In genomic region chr14:100078997-100079561, GRCh38 we compare ENCODE assay signal across 9 cellular contexts. TPM values are rescaled to one million over a fixed set of nuclear protein-coding genes. Genes with fewer than 3 reads are reported as not detected.
A peak's percentile ranks its signal among the peaks of the same experiment; 100 is the strongest.
DNase-seq lines count a peak whose midpoint lies in the region; ATAC-seq and TF ChIP-seq lines count a peak whose summit lies in the region.
"Had no signal": no experiment of that assay in that cellular context is flagged by ENCODE, and none has a peak within 500 bp of the region (broad histone marks: within the 10 kb centered on the region; RNA-seq: fewer than 3 reads in every experiment).

No MANE protein-coding gene starts in this region.

- no peaks in the 10 kb centered on the region for H3K36me3 ChIP-seq in adrenal gland (replicated peaks in 1 of 2)

- H3K27me3 ChIP-seq in adrenal gland: no peaks in the 10 kb centered on the region

- DNase-seq in GM10248 (ENCODE audit: extremely low spot score): peak; percentile 39
- DNase-seq in activated naive CD4-positive, alpha-beta T cell treated with anti-CD3 and anti-CD28 coated beads, Interleukin-2, amount 50 U/mL, for 72 hours (ENCODE audit: low spot score in 2 of 2): peak in 1 of 2 donors; percentile 62
- DNase-seq in left lobe of liver (ENCODE audit: low spot score): no peak
- DNase-seq in stimulated activated naive CD8-positive, alpha-beta T cell treated with anti-CD3 and anti-CD28 coated beads, Interleukin-15, Interleukin-2, amounts not matched to agents 100 U/mL and 50 U/mL, for 24 hours: peak; percentile 82
- DNase-seq in HPDE6-E6E7 (ENCODE audit: extremely low spot score): no peak
- DNase-seq in adrenal gland: no peak

- POLR2A ChIA-PET in GM10248 (lab: Yijun Ruan, JAX): interaction anchor here (0.5 kb wide), 1 partner anchor 342 kb away, joined by 3 read pairs; no protein-coding TSS in a partner anchor

- H3K36me3 Mint-ChIP-seq in activated naive CD4-positive, alpha-beta T cell treated with anti-CD3 and anti-CD28 coated beads, Interleukin-2, amount 50 U/mL, for 72 hours: peaks cover 32 to 56% of the 10 kb centered on the region in 2 donors

- peak; percentile 59 for ATAC-seq in HG03064 (IDR thresholded peaks at IDR 0.05; ENCODE audit: low read depth, unreplicated experiment)
- ATAC-seq in SK-N-SH treated with all-trans-retinoic acid at 6 μM for 48 hours: peak; percentile 81
- ATAC-seq in activated naive CD4-positive, alpha-beta T cell treated with anti-CD3 and anti-CD28 coated beads, Interleukin-2, amount 50 U/mL, for 72 hours: peak; percentile 50 to 80
- peak; percentile 22 for ATAC-seq in left lobe of liver
- peak; percentile 78 for ATAC-seq in stimulated activated naive CD8-positive, alpha-beta T cell treated with anti-CD3 and anti-CD28 coated beads, Interleukin-15, Interleukin-2, amounts not matched to agents 100 U/mL and 50 U/mL, for 24 hours

- TF ChIP-seq CTCF in GM10248 (IDR thresholded peaks at IDR 0.05; ENCODE audit: control extremely low read depth, extremely low read depth, low read depth, missing control alignments) (peak; percentile 2), adrenal gland (IDR thresholded peaks at IDR 0.05) (no peak)

- no peak overlapping the region for H3K27ac ChIP-seq in adrenal gland
- H3K27ac ChIP-seq: KMS-11 had no signal

- H3K9me3 Mint-ChIP-seq in activated naive CD4-positive, alpha-beta T cell treated with anti-CD3 and anti-CD28 coated beads, Interleukin-2, amount 50 U/mL, for 72 hours: no peaks in the 10 kb centered on the region

- H3K4me3 ChIP-seq in adrenal gland: no peak overlapping the region

- no peak for TF ChIP-seq POLR2A in adrenal gland (IDR thresholded peaks at IDR 0.05)

- no peaks in the 10 kb centered on the region for H3K9me3 ChIP-seq in adrenal gland (replicated peaks in 1 of 3)

- peaks cover 3 to 7% of the 10 kb centered on the region in 2 donors for H3K4me1 ChIP-seq in adrenal gland (replicated peaks in 1 of 2)

- 59 to 75% (median 66%) methylated on average over 5 to 8 of the region's 8 CpGs for WGBS in adrenal gland, 4 donors

- peak overlapping the region; percentile 92 to 99 for H3K27ac Mint-ChIP-seq in activated naive CD4-positive, alpha-beta T cell treated with anti-CD3 and anti-CD28 coated beads, Interleukin-2, amount 50 U/mL, for 72 hours

- intact Hi-C loops in adrenal gland (cut with DNase I): no loop called here

- CTCF ChIA-PET in GM10248 (lab: Yijun Ruan, JAX): interaction anchor here (0.9 to 23.2 kb wide), 12 partner anchors 9 to 114 kb away, joined by 3 to 336 read pairs (median 6); partner anchors contain the start of gene EVL

TF ChIP-seq in SK-N-SH treated with all-trans-retinoic acid at 6 μM for 48 hours, 23 proteins besides CTCF, POLR2A, EP300 and RAD21:
- no peak for TF ChIP-seq TOX (CRISPR knock-in tag; IDR thresholded peaks at IDR 0.05; ENCODE audit: borderline replicate concordance)
- no peak for TF ChIP-seq POU6F1 (CRISPR knock-in tag; IDR thresholded peaks at IDR 0.05; ENCODE audit: borderline replicate concordance, low read depth)
- no peak for TF ChIP-seq CSDC2 (CRISPR knock-in tag; IDR thresholded peaks at IDR 0.05)
- TF ChIP-seq TCF4 (CRISPR knock-in tag; IDR thresholded peaks at IDR 0.05; ENCODE audit: borderline replicate concordance): no peak
- no peak for TF ChIP-seq CSRNP3 (CRISPR knock-in tag; IDR thresholded peaks at IDR 0.05)
- TF ChIP-seq ZNF70 (CRISPR knock-in tag; IDR thresholded peaks at IDR 0.05): no peak
- TF ChIP-seq PPARA (CRISPR knock-in tag; IDR thresholded peaks at IDR 0.05; ENCODE audit: borderline replicate concordance): no peak
- no peak for TF ChIP-seq RARB (CRISPR knock-in tag; IDR thresholded peaks at IDR 0.05)
- TF ChIP-seq TSHZ2 (CRISPR knock-in tag; IDR thresholded peaks at IDR 0.05): no peak
- no peak for TF ChIP-seq CREB5 (CRISPR knock-in tag; IDR thresholded peaks at IDR 0.05; ENCODE audit: low read depth)
- no peak for TF ChIP-seq ESRRG (CRISPR knock-in tag; IDR thresholded peaks at IDR 0.05)
- no peak for TF ChIP-seq ZNF8 (CRISPR knock-in tag; IDR thresholded peaks at IDR 0.05)

RNA-seq across cellular contexts. Expression of gene EVL, which starts 13.9 kb away (rescaled TPM):
- 100 to 1,000 TPM; 342 to 426 TPM for total RNA-seq in activated naive CD4-positive, alpha-beta T cell treated with anti-CD3 and anti-CD28 coated beads, Interleukin-2, amount 50 U/mL, for 72 hours
- total RNA-seq in left lobe of liver (76.2 TPM), adrenal gland (10 to 100 TPM; 31.6 to 75.0 (median 46.8) TPM)
- 100 to 1,000 TPM in 2 of 3 donors, 10 to 100 TPM in 1; 28.3 to 209 (median 103) TPM for polyA plus RNA-seq in adrenal gland

Comparison
In these comparisons a context has a peak if more than half of its experiments do, and no peak if none do; other contexts are left out.
1. DNase-seq: peak in GM10248 (single experiment) and stimulated activated naive CD8-positive, alpha-beta T cell treated with anti-CD3 and anti-CD28 coated beads, Interleukin-15, Interleukin-2, amounts not matched to agents 100 U/mL and 50 U/mL, for 24 hours (single experiment); none in left lobe of liver (single experiment), HPDE6-E6E7 (single experiment) and adrenal gland (0 of 7).
2. ATAC-seq: peak in every context shown above with its lines; median percentile 81 in SK-N-SH treated with all-trans-retinoic acid at 6 μM for 48 hours; 78 in stimulated activated naive CD8-positive, alpha-beta T cell treated with anti-CD3 and anti-CD28 coated beads, Interleukin-15, Interleukin-2, amounts not matched to agents 100 U/mL and 50 U/mL, for 24 hours; 65 in activated naive CD4-positive, alpha-beta T cell treated with anti-CD3 and anti-CD28 coated beads, Interleukin-2, amount 50 U/mL, for 72 hours; 59 in HG03064; 22 in left lobe of liver.